In genomic region chr14:28778718-28779117, GRCh38 we compare ENCODE assay signal across 39 cellular contexts. TPM values are rescaled to one million over a fixed set of nuclear protein-coding genes. Genes with fewer than 3 reads are reported as not detected.
"Had no signal": no experiment of that assay in that cellular context is flagged by ENCODE, and none has a peak within 500 bp of the region (broad histone marks: within the 10 kb centered on the region; RNA-seq: fewer than 3 reads in every experiment).

No MANE protein-coding gene starts in this region.

- FAIRE-seq: colon, small intestine, TTC549 had no signal

- H3K36me3 ChIP-seq: adrenal gland, ascending aorta, breast epithelium, gastrocnemius medialis, ovary, sigmoid colon, stomach, tibial artery, upper lobe of right lung had no signal

- H3K4me1 ChIP-seq: adrenal gland, ascending aorta, breast epithelium, gastrocnemius medialis, upper lobe of right lung had no signal

- H3K4me1 Mint-ChIP-seq: activated CD4-positive, alpha-beta T cell treated with anti-CD3 and anti-CD28 coated beads, Interleukin-2, amount 10 ng/mL, durations not matched to agents 24 days and 14 days; activated naive CD8-positive, alpha-beta T cell treated with anti-CD3 and anti-CD28 coated beads for 36 hours; central memory CD8-positive, alpha-beta T cell; stimulated activated effector memory CD8-positive, alpha-beta T cell treated with anti-CD3 and anti-CD28 coated beads, Interleukin-12 subunit alpha, Interleukin-12 subunit beta, amount 100 ng/mL, for 72 hours had no signal

- DNase-seq: activated CD4-positive, alpha-beta memory T cell treated with anti-CD3 and anti-CD28 coated beads for 36 hours; activated CD4-positive, alpha-beta T cell treated with anti-CD3 and anti-CD28 coated beads, Interleukin-2, amount 10 ng/mL, durations not matched to agents 24 days and 14 days; activated CD8-positive, alpha-beta memory T cell treated with anti-CD3 and anti-CD28 coated beads, Interleukin-2, amount 50 U/mL, for 4 hours; activated effector memory CD4-positive, alpha-beta T cell treated with anti-CD3 and anti-CD28 coated beads, Interleukin-2, amount 50 U/mL, for 16 hours; activated naive CD4-positive, alpha-beta T cell treated with anti-CD3 and anti-CD28 coated beads for 36 hours; activated naive CD8-positive, alpha-beta T cell treated with anti-CD3 and anti-CD28 coated beads for 36 hours; activated T-cell treated with anti-CD3 and anti-CD28 coated beads, Interleukin-2, amount 50 U/mL, for 1 hour; adrenal gland; effector memory CD8-positive, alpha-beta T cell; erythroblast; gastrocnemius medialis; glutamatergic neuron; left cardiac atrium; mammary epithelial cell; ovary; sigmoid colon; small intestine; stimulated activated CD4-positive, alpha-beta T cell treated with anti-CD3 and anti-CD28 coated beads, Interleukin-4, amount 100 ng/mL, for 24 hours; stomach; T-helper 1 cell; tibial artery; upper lobe of right lung had no signal

- H3K4me3 ChIP-seq: adrenal gland, ascending aorta, breast epithelium, gastrocnemius medialis, ovary, sigmoid colon, stomach, tibial artery, upper lobe of right lung had no signal

- ATAC-seq: activated CD4-positive, CD25-positive, alpha-beta regulatory T cell treated with anti-CD3 and anti-CD28 coated beads, Interleukin-2, amount 50 U/mL, for 24 hours; effector memory CD8-positive, alpha-beta T cell; gastrocnemius medialis; left cardiac atrium; stimulated activated effector memory CD8-positive, alpha-beta T cell treated with anti-CD3 and anti-CD28 coated beads, Interleukin-12 subunit alpha, Interleukin-12 subunit beta, amount 100 ng/mL, for 72 hours; upper lobe of right lung had no signal

- H3K9me3 Mint-ChIP-seq: activated CD4-positive, alpha-beta memory T cell treated with anti-CD3 and anti-CD28 coated beads for 36 hours; activated T-helper 1 cell treated with anti-CD3 and anti-CD28 coated beads, Interleukin-12 subunit alpha, Interleukin-12 subunit beta, Interleukin-2, Interleukin-4 antibody, amounts not matched to agents 30 ng/mL and 10 ng/mL and 1 ng/mL, durations not matched to agents 14 hours and 24 hours and 36 hours; T-helper 2 cell treated with Interferon-gamma antibody and Interleukin-4, amounts not matched to agents 5 μg/mL and 100 μg/mL, for 36 hours had no signal

- H3K27me3 ChIP-seq: ascending aorta had no signal

- H3K27ac Mint-ChIP-seq: activated CD4-positive, alpha-beta memory T cell treated with anti-CD3 and anti-CD28 coated beads for 36 hours; activated CD4-positive, alpha-beta T cell treated with anti-CD3 and anti-CD28 coated beads, Interleukin-2, amount 10 ng/mL, durations not matched to agents 24 days and 14 days; activated naive CD4-positive, alpha-beta T cell treated with anti-CD3 and anti-CD28 coated beads for 36 hours; activated naive CD8-positive, alpha-beta T cell treated with anti-CD3 and anti-CD28 coated beads for 36 hours; activated T-helper 1 cell treated with anti-CD3 and anti-CD28 coated beads, Interleukin-12 subunit alpha, Interleukin-12 subunit beta, Interleukin-2, Interleukin-4 antibody, amounts not matched to agents 30 ng/mL and 10 ng/mL and 1 ng/mL, durations not matched to agents 14 hours and 24 hours and 36 hours; effector memory CD8-positive, alpha-beta T cell; nephron; progenitor cell of endocrine pancreas; stimulated activated effector memory CD8-positive, alpha-beta T cell treated with anti-CD3 and anti-CD28 coated beads, Interleukin-12 subunit alpha, Interleukin-12 subunit beta, amount 100 ng/mL, for 72 hours; T-helper 2 cell treated with Interferon-gamma antibody and Interleukin-4, amounts not matched to agents 5 μg/mL and 100 μg/mL, for 36 hours had no signal

- H3K9me3 ChIP-seq: adrenal gland, ascending aorta, breast epithelium, gastrocnemius medialis, tibial artery, upper lobe of right lung had no signal

- H3K4me3 Mint-ChIP-seq: activated CD4-positive, alpha-beta memory T cell treated with anti-CD3 and anti-CD28 coated beads for 36 hours; activated CD4-positive, alpha-beta T cell treated with anti-CD3 and anti-CD28 coated beads, Interleukin-2, amount 10 ng/mL, durations not matched to agents 24 days and 14 days; activated naive CD4-positive, alpha-beta T cell treated with anti-CD3 and anti-CD28 coated beads for 36 hours; activated naive CD8-positive, alpha-beta T cell treated with anti-CD3 and anti-CD28 coated beads for 36 hours; activated T-helper 1 cell treated with anti-CD3 and anti-CD28 coated beads, Interleukin-12 subunit alpha, Interleukin-12 subunit beta, Interleukin-2, Interleukin-4 antibody, amounts not matched to agents 30 ng/mL and 10 ng/mL and 1 ng/mL, durations not matched to agents 14 hours and 24 hours and 36 hours; central memory CD8-positive, alpha-beta T cell; effector memory CD8-positive, alpha-beta T cell; nephron; stimulated activated effector memory CD8-positive, alpha-beta T cell treated with anti-CD3 and anti-CD28 coated beads, Interleukin-12 subunit alpha, Interleukin-12 subunit beta, amount 100 ng/mL, for 72 hours; T-helper 2 cell treated with Interferon-gamma antibody and Interleukin-4, amounts not matched to agents 5 μg/mL and 100 μg/mL, for 36 hours had no signal

- H3K27ac ChIP-seq: adrenal gland, ascending aorta, breast epithelium, gastrocnemius medialis, ovary, sigmoid colon, stomach, tibial artery, upper lobe of right lung, VCaP had no signal

RNA-seq across cellular contexts. Expression of gene FOXG1, which starts 12.1 kb away (rescaled TPM):
- total RNA-seq: activated CD4-positive, alpha-beta memory T cell treated with anti-CD3 and anti-CD28 coated beads for 36 hours; activated CD4-positive, alpha-beta T cell treated with anti-CD3 and anti-CD28 coated beads, Interleukin-2, amount 10 ng/mL, durations not matched to agents 24 days and 14 days; activated CD8-positive, alpha-beta memory T cell treated with anti-CD3 and anti-CD28 coated beads for 36 hours; activated naive CD4-positive, alpha-beta T cell treated with anti-CD3 and anti-CD28 coated beads for 36 hours; activated naive CD8-positive, alpha-beta T cell treated with anti-CD3 and anti-CD28 coated beads for 36 hours; activated T-helper 1 cell treated with anti-CD3 and anti-CD28 coated beads, Interleukin-12 subunit alpha, Interleukin-12 subunit beta, Interleukin-2, Interleukin-4 antibody, amounts not matched to agents 30 ng/mL and 10 ng/mL and 1 ng/mL, durations not matched to agents 14 hours and 24 hours and 36 hours; ascending aorta; breast epithelium; dermis microvascular lymphatic vessel endothelial cell; gastrocnemius medialis; left cardiac atrium; liver; mammary epithelial cell; mucosa of gallbladder; renal cortical epithelial cell; sigmoid colon; upper lobe of right lung had no signal
- polyA plus RNA-seq: liver, mammary epithelial cell had no signal
